In genomic region chr2:11896386-11896785, GRCh38 we compare ENCODE assay signal across 29 cellular contexts.
DNase-seq lines count a peak whose midpoint lies in the region; ATAC-seq lines count a peak whose summit lies in the region.
"Had no signal": no experiment of that assay in that cellular context is flagged by ENCODE, and none has a peak within 500 bp of the region (broad histone marks: within the 10 kb centered on the region; RNA-seq: fewer than 3 reads in every experiment).

No MANE protein-coding gene starts in this region.

- H3K4me1 ChIP-seq in iPS-20b (ENCODE audit: insufficient read depth, low read length), result peaks cover 10% of the 10 kb centered on the region; the same call in 1 of the 2 replicates
- peaks cover 8 to 15% of the 10 kb centered on the region in 2 donors for H3K4me1 ChIP-seq in neuronal stem cell (ENCODE audit: control insufficient read depth in 2 of 2, insufficient read depth in 1 of 2, low read depth in 1 of 2, low read length in 2 of 2)
- H3K4me1 ChIP-seq: gastroesophageal sphincter had no signal

- no peak overlapping the region for H3K4me2 ChIP-seq in neuronal stem cell (ENCODE audit: insufficient read depth, low read length, poor library complexity, severe bottlenecking)
- H3K4me2 ChIP-seq: PC-9, SK-N-SH had no signal

- H3K23ac ChIP-seq in neuronal stem cell (ENCODE audit: low read depth, low read length, poor library complexity), result no peak overlapping the region

- H3K27ac ChIP-seq in iPS-20b (ENCODE audit: low read length), result no peak overlapping the region
- H3K27ac ChIP-seq in neuronal stem cell (replicated peaks; ENCODE audit: low read length), result peak overlapping the region; percentile 70
- H3K27ac ChIP-seq: gastroesophageal sphincter, GM23248, PC-9 had no signal

- H3K27me3 ChIP-seq in iPS-20b (ENCODE audit: insufficient read depth, low read length) (no peaks in the 10 kb centered on the region), neuronal stem cell (ENCODE audit: control insufficient read depth in 3 of 3, insufficient read depth in 3 of 3, low read depth in 1 of 3, low read length in 3 of 3) (no peaks in the 10 kb centered on the region)
- H3K27me3 ChIP-seq: gastroesophageal sphincter had no signal

- H2AK5ac ChIP-seq in neuronal stem cell (ENCODE audit: low read depth, low read length), result no peak overlapping the region

- no peaks in the 10 kb centered on the region for H3K79me1 ChIP-seq in neuronal stem cell (ENCODE audit: low read depth, low read length)

- H3K9me3 ChIP-seq in iPS-20b (ENCODE audit: insufficient read depth, low read depth, low read length) (no peaks in the 10 kb centered on the region), neuronal stem cell (replicated peaks in 1 of 2; ENCODE audit: control insufficient read depth in 2 of 2, insufficient read depth in 1 of 2, low read depth in 1 of 2, low read length in 2 of 2) (peaks cover 0 to 6% of the 10 kb centered on the region in 2 donors)
- H3K9me3 ChIP-seq: SK-N-SH had no signal

- no peak overlapping the region for H2BK5ac ChIP-seq in neuronal stem cell (ENCODE audit: low read length)

- H4K8ac ChIP-seq in neuronal stem cell (ENCODE audit: low read depth, low read length), result no peak overlapping the region

- WGBS in neuronal stem cell (ENCODE audit: extremely low coverage in 2 of 2, insufficient read length in 2 of 2, insufficient replicate concordance in 1 of 2), 2 donors, result no CpG with 5 or more reads among the region's 3 CpGs

- peak overlapping the region; percentile 68 for H2AFZ ChIP-seq in neuronal stem cell (ENCODE audit: low read length)
- H2AFZ ChIP-seq: GM23248, PC-9 had no signal

- no peak overlapping the region for H3K4ac ChIP-seq in neuronal stem cell (ENCODE audit: low read length)

- H4K91ac ChIP-seq in neuronal stem cell (ENCODE audit: low read depth, low read length, poor library complexity), result no peak overlapping the region

- DNase-seq in EH (ENCODE audit: low read depth), result peak; percentile 7
- DNase-seq in brain pericyte (ENCODE audit: low read depth, low spot score), result peak; percentile 7
- peak; percentile 39 for DNase-seq in neuronal stem cell (ENCODE audit: low spot score)
- DNase-seq in NCI-H1048 (lab: John Stamatoyannopoulos, UW), result no peak
- DNase-seq in activated T-cell treated with anti-CD3 and anti-CD28 coated beads for 4 hours, result no peak
- DNase-seq in SK-N-DZ (ENCODE audit: low spot score), result no peak
- DNase-seq: 8988T; activated CD4-positive, alpha-beta T cell treated with anti-CD3 and anti-CD28 coated beads, Interleukin-2, amount 50 U/mL, for 1 hour; activated CD4-positive, CD25-positive, alpha-beta regulatory T cell; activated naive CD8-positive, alpha-beta T cell treated with anti-CD3 and anti-CD28 coated beads, Interleukin-2, amount 50 U/mL, for 24 hours; activated T-cell treated with anti-CD3 and anti-CD28 coated beads, Interleukin-2, amount 50 U/mL, for 72 hours; CD4-positive, CD25-positive, alpha-beta regulatory T cell; DND-41; GM23248; HFFc6; KBM-7; NCI-H1105; NCI-H187 treated with DMSO at 0.1 percent for 48 hours; NCI-H2171; NCI-H526; nucleus accumbens; SK-N-SH; stimulated activated naive B cell treated with anti-CD40 and anti-IgM and Interleukin-4, amounts not matched to agents 10 μg/mL and 1 μg/mL and 100 μg/mL, for 72 hours; substantia nigra; trophoblast cell had no signal

- no peak overlapping the region for H2BK12ac ChIP-seq in neuronal stem cell (ENCODE audit: low read length)

- no peak overlapping the region for H2BK120ac ChIP-seq in neuronal stem cell (ENCODE audit: low read depth, low read length)

- no peak overlapping the region for H2BK15ac ChIP-seq in neuronal stem cell (ENCODE audit: low read length)

- H3K4me3 ChIP-seq in iPS-20b (ENCODE audit: low read length) (no peak overlapping the region), neuronal stem cell (ENCODE audit: low read length in 2 of 2) (no peak overlapping the region)
- H3K4me3 ChIP-seq: gastroesophageal sphincter, GM23248, PC-9 had no signal

- no peak overlapping the region for H3K14ac ChIP-seq in neuronal stem cell (ENCODE audit: low read length)

- H3K9ac ChIP-seq in iPS-20b (ENCODE audit: low read depth, low read length) (peak overlapping the region; percentile 33; the same call in 1 of the 2 replicates), neuronal stem cell (ENCODE audit: low read depth, low read length, poor library complexity) (no peak overlapping the region)
- H3K9ac ChIP-seq: GM23248, SK-N-SH had no signal

- peak overlapping the region; percentile 82 for H3K18ac ChIP-seq in neuronal stem cell (ENCODE audit: low read length)

- no peaks in the 10 kb centered on the region for H3K36me3 ChIP-seq in iPS-20b (ENCODE audit: insufficient read depth, low read depth, low read length)
- H3K36me3 ChIP-seq in neuronal stem cell (replicated peaks in 1 of 2; ENCODE audit: control insufficient read depth in 2 of 2, insufficient read depth in 2 of 2, low read length in 2 of 2), result no peaks in the 10 kb centered on the region
- H3K36me3 ChIP-seq: gastroesophageal sphincter had no signal

- ATAC-seq in HG02759 (IDR thresholded peaks at IDR 0.05; ENCODE audit: unreplicated experiment), result no peak
- ATAC-seq: activated naive CD8-positive, alpha-beta T cell treated with anti-CD3 and anti-CD28 coated beads, Interleukin-2, amount 50 U/mL, for 24 hours; activated T-cell treated with anti-CD3 and anti-CD28 coated beads, Interleukin-2, amount 50 U/mL, for 72 hours; gastroesophageal sphincter; stimulated activated naive B cell treated with anti-CD40 and anti-IgM and Interleukin-4, amounts not matched to agents 10 μg/mL and 1 μg/mL and 100 μg/mL, for 72 hours had no signal

Comparison
In these comparisons a context has a peak if more than half of its experiments do, and no peak if none do; other contexts are left out.
1. DNase-seq: peak in EH (single experiment), brain pericyte (single experiment) and neuronal stem cell (single experiment); none in NCI-H1048 (single experiment), activated T-cell treated with anti-CD3 and anti-CD28 coated beads for 4 hours (single experiment) and SK-N-DZ (single experiment).